In the genomic region with DNA sequence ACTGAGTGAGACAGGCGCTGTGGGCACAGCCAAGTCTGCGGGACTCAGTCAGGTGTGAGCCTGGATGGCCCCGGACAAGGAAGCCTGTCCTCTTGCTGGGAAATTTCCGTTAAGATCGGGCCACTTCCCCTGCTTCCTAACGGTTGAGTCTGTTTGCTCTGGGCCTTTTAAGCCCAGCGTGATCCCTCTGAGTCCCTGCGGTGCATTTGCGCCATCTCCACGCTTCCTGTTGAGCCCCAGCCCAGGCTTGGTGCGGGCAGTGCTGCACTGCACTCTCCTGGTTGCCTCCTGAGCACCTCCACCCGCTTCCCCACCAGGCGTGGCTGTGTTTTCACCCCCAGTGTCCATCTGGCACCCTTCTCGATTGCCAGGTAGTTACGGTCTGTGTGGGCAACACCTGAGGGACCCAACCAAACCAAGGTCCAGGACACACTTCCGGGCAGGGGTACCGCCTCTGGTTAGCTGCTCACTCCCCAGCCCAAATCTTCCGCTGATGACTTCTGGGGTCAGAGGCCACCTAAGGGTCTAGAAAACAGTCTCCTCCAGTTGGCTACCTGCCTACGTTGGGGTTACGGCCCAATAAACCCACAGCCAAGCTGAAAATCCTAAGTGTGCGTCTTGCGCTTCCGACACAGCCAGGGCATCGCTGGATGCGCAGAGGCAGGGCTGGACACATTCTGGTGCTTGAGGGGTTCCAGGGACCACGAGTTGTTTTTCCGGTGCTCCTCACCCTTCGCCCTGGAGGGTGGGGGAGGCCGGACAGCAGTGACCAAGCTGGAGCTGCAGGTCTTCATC, we compare ENCODE assay signal across 1 cellular context.
TF ChIP-seq lines count a peak whose summit lies in the region.

No MANE protein-coding gene starts in this region.

TF ChIP-seq in K562, 482 proteins besides CTCF, POLR2A, EP300 and RAD21 (continued from another document and continues in another):
- TF ChIP-seq, protein P1, sequence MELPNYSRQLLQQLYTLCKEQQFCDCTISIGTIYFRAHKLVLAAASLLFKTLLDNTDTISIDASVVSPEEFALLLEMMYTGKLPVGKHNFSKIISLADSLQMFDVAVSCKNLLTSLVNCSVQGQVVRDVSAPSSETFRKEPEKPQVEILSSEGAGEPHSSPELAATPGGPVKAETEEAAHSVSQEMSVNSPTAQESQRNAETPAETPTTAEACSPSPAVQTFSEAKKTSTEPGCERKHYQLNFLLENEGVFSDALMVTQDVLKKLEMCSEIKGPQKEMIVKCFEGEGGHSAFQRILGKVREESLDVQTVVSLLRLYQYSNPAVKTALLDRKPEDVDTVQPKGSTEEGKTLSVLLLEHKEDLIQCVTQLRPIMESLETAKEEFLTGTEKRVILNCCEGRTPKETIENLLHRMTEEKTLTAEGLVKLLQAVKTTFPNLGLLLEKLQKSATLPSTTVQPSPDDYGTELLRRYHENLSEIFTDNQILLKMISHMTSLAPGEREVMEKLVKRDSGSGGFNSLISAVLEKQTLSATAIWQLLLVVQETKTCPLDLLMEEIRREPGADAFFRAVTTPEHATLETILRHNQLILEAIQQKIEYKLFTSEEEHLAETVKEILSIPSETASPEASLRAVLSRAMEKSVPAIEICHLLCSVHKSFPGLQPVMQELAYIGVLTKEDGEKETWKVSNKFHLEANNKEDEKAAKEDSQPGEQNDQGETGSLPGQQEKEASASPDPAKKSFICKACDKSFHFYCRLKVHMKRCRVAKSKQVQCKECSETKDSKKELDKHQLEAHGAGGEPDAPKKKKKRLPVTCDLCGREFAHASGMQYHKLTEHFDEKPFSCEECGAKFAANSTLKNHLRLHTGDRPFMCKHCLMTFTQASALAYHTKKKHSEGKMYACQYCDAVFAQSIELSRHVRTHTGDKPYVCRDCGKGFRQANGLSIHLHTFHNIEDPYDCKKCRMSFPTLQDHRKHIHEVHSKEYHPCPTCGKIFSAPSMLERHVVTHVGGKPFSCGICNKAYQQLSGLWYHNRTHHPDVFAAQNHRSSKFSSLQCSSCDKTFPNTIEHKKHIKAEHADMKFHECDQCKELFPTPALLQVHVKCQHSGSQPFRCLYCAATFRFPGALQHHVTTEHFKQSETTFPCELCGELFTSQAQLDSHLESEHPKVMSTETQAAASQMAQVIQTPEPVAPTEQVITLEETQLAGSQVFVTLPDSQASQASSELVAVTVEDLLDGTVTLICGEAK (IDR thresholded peaks at IDR 0.05): no peak
- TF ChIP-seq, protein P1 (CRISPR knock-in tag; IDR thresholded peaks at IDR 0.05): no peak
- TF ChIP-seq, protein P2, sequence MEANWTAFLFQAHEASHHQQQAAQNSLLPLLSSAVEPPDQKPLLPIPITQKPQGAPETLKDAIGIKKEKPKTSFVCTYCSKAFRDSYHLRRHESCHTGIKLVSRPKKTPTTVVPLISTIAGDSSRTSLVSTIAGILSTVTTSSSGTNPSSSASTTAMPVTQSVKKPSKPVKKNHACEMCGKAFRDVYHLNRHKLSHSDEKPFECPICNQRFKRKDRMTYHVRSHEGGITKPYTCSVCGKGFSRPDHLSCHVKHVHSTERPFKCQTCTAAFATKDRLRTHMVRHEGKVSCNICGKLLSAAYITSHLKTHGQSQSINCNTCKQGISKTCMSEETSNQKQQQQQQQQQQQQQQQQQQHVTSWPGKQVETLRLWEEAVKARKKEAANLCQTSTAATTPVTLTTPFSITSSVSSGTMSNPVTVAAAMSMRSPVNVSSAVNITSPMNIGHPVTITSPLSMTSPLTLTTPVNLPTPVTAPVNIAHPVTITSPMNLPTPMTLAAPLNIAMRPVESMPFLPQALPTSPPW (CRISPR knock-in tag; IDR thresholded peaks at IDR 0.05): no peak
- TF ChIP-seq GATAD2A (IDR thresholded peaks at IDR 0.05) (no peak), KAT8 (IDR thresholded peaks at IDR 0.05; ENCODE audit: low read depth) (no peak), MTA3 (IDR thresholded peaks at IDR 0.05; ENCODE audit: borderline replicate concordance) (no peak), ZNF785 (CRISPR knock-in tag; IDR thresholded peaks at IDR 0.05) (no peak), MTA1 (IDR thresholded peaks at IDR 0.05; ENCODE audit: borderline replicate concordance) (no peak), RAD51 (IDR thresholded peaks at IDR 0.05; ENCODE audit: borderline replicate concordance, low read depth) (no peak), YY1 (IDR thresholded peaks at IDR 0.05; ENCODE audit: borderline replicate concordance in 1 of 3, control insufficient read depth in 1 of 3, extremely low read depth in 1 of 3, insufficient read depth in 3 of 3, insufficient read length in 1 of 3, insufficient replicate concordance in 2 of 3, low read depth in 1 of 3, low read length in 2 of 3) (no peak), ESRRA (IDR thresholded peaks at IDR 0.05; ENCODE audit: borderline replicate concordance, low read depth) (no peak), PTBP1 (IDR thresholded peaks at IDR 0.05; ENCODE audit: low read depth, low read length) (0 out of 2 replicates have a peak, but pooled peaks have one; percentile 13), YBX1 (IDR thresholded peaks at IDR 0.05) (no peak), KDM4B (IDR thresholded peaks at IDR 0.05; ENCODE audit: borderline replicate concordance in 2 of 2, low read depth in 1 of 2) (no peak), NCOA6 (IDR thresholded peaks at IDR 0.05) (no peak), ZNF57 (CRISPR knock-in tag; IDR thresholded peaks at IDR 0.05) (no peak), MEF2D (tag; conservative IDR thresholded peaks at IDR 0.05; ENCODE audit: low read depth) (no peak), RBBP5 (IDR thresholded peaks at IDR 0.05; ENCODE audit: borderline replicate concordance, insufficient read depth, low read length, poor library complexity, severe bottlenecking) (no peak), HDAC6 (IDR thresholded peaks at IDR 0.05; ENCODE audit: low read depth, low read length) (no peak), KAT7 (CRISPR knock-in tag; IDR thresholded peaks at IDR 0.05; ENCODE audit: borderline replicate concordance) (no peak), FOXK2 (conservative IDR thresholded peaks at IDR 0.05 in 1 of 2, IDR thresholded peaks at IDR 0.05 in 1 of 2; ENCODE audit: low read depth in 2 of 2) (no peak), SUPT5H (IDR thresholded peaks at IDR 0.05) (0 out of 2 replicates have a peak, but pooled peaks have one; percentile 28), ZBED1 (IDR thresholded peaks at IDR 0.05) (peak; percentile 46; the same call in 1 of the 2 replicates), ZFP1 (CRISPR knock-in tag; IDR thresholded peaks at IDR 0.05) (no peak), FIP1L1 (IDR thresholded peaks at IDR 0.05; ENCODE audit: low read depth, low read length, poor library complexity, severe bottlenecking) (peak; percentile 12), PHTF2 (CRISPR knock-in tag; IDR thresholded peaks at IDR 0.05) (no peak), ZNF551 (CRISPR knock-in tag; IDR thresholded peaks at IDR 0.05) (no peak), PHF20 (IDR thresholded peaks at IDR 0.05; ENCODE audit: partially characterized antibody) (no peak), MTF1 (CRISPR knock-in tag; IDR thresholded peaks at IDR 0.05; ENCODE audit: borderline replicate concordance) (no peak), SNIP1 (IDR thresholded peaks at IDR 0.05; ENCODE audit: low read depth) (no peak), ZBTB7A (IDR thresholded peaks at IDR 0.05; ENCODE audit: borderline replicate concordance, control insufficient read depth, low read depth, low read length) (no peak), JUN (IDR thresholded peaks at IDR 0.05; ENCODE audit: borderline replicate concordance, low read depth, low read length) (no peak), JUN (CRISPR knock-in tag; IDR thresholded peaks at IDR 0.05; ENCODE audit: borderline replicate concordance) (no peak), SIN3A (IDR thresholded peaks at IDR 0.05; ENCODE audit: borderline replicate concordance in 2 of 2, control insufficient read depth in 1 of 2, low read depth in 2 of 2, low read length in 2 of 2) (no peak)
- TF ChIP-seq, protein P3, sequence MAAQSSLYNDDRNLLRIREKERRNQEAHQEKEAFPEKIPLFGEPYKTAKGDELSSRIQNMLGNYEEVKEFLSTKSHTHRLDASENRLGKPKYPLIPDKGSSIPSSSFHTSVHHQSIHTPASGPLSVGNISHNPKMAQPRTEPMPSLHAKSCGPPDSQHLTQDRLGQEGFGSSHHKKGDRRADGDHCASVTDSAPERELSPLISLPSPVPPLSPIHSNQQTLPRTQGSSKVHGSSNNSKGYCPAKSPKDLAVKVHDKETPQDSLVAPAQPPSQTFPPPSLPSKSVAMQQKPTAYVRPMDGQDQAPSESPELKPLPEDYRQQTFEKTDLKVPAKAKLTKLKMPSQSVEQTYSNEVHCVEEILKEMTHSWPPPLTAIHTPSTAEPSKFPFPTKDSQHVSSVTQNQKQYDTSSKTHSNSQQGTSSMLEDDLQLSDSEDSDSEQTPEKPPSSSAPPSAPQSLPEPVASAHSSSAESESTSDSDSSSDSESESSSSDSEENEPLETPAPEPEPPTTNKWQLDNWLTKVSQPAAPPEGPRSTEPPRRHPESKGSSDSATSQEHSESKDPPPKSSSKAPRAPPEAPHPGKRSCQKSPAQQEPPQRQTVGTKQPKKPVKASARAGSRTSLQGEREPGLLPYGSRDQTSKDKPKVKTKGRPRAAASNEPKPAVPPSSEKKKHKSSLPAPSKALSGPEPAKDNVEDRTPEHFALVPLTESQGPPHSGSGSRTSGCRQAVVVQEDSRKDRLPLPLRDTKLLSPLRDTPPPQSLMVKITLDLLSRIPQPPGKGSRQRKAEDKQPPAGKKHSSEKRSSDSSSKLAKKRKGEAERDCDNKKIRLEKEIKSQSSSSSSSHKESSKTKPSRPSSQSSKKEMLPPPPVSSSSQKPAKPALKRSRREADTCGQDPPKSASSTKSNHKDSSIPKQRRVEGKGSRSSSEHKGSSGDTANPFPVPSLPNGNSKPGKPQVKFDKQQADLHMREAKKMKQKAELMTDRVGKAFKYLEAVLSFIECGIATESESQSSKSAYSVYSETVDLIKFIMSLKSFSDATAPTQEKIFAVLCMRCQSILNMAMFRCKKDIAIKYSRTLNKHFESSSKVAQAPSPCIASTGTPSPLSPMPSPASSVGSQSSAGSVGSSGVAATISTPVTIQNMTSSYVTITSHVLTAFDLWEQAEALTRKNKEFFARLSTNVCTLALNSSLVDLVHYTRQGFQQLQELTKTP (IDR thresholded peaks at IDR 0.05; ENCODE audit: low read depth in 1 of 2, partially characterized antibody in 2 of 2): no peak
- TF ChIP-seq, protein P4, sequence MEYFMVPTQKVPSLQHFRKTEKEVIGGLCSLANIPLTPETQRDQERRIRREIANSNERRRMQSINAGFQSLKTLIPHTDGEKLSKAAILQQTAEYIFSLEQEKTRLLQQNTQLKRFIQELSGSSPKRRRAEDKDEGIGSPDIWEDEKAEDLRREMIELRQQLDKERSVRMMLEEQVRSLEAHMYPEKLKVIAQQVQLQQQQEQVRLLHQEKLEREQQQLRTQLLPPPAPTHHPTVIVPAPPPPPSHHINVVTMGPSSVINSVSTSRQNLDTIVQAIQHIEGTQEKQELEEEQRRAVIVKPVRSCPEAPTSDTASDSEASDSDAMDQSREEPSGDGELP (CRISPR knock-in tag; IDR thresholded peaks at IDR 0.05; ENCODE audit: borderline replicate concordance): 0 out of 2 replicates have a peak, but pooled peaks have one; percentile 5
- TF ChIP-seq, protein P5, sequence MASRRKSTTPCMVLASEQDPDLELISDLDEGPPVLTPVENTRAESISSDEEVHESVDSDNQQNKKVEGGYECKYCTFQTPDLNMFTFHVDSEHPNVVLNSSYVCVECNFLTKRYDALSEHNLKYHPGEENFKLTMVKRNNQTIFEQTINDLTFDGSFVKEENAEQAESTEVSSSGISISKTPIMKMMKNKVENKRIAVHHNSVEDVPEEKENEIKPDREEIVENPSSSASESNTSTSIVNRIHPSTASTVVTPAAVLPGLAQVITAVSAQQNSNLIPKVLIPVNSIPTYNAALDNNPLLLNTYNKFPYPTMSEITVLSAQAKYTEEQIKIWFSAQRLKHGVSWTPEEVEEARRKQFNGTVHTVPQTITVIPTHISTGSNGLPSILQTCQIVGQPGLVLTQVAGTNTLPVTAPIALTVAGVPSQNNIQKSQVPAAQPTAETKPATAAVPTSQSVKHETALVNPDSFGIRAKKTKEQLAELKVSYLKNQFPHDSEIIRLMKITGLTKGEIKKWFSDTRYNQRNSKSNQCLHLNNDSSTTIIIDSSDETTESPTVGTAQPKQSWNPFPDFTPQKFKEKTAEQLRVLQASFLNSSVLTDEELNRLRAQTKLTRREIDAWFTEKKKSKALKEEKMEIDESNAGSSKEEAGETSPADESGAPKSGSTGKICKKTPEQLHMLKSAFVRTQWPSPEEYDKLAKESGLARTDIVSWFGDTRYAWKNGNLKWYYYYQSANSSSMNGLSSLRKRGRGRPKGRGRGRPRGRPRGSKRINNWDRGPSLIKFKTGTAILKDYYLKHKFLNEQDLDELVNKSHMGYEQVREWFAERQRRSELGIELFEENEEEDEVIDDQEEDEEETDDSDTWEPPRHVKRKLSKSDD (conservative IDR thresholded peaks at IDR 0.05; ENCODE audit: low read length): no peak
- TF ChIP-seq, protein P6, sequence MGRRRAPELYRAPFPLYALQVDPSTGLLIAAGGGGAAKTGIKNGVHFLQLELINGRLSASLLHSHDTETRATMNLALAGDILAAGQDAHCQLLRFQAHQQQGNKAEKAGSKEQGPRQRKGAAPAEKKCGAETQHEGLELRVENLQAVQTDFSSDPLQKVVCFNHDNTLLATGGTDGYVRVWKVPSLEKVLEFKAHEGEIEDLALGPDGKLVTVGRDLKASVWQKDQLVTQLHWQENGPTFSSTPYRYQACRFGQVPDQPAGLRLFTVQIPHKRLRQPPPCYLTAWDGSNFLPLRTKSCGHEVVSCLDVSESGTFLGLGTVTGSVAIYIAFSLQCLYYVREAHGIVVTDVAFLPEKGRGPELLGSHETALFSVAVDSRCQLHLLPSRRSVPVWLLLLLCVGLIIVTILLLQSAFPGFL (CRISPR knock-in tag; IDR thresholded peaks at IDR 0.05): no peak
